9 cellular contexts compared by ENCODE assay signal in genomic region chr3:52218026-52218425, GRCh38. TPM values are rescaled to one million over a fixed set of nuclear protein-coding genes. Genes with fewer than 3 reads are reported as not detected.
A peak's percentile ranks its signal among the peaks of the same experiment; 100 is the strongest.
DNase-seq lines count a peak whose midpoint lies in the region; ATAC-seq and TF ChIP-seq lines count a peak whose summit lies in the region.
"Had no signal": no experiment of that assay in that cellular context is flagged by ENCODE, and none has a peak within 500 bp of the region (broad histone marks: within the 10 kb centered on the region; RNA-seq: fewer than 3 reads in every experiment).

No MANE protein-coding gene starts in this region.

- intact Hi-C loops in activated CD4-positive, alpha-beta T cell treated with anti-CD3 and anti-CD28 coated beads for 36 hours (cut with DNase I, micrococcal nuclease): no loop called here

- peaks cover 11% of the 10 kb centered on the region for H3K36me3 ChIP-seq in GM23338 (ENCODE audit: insufficient read depth)

- H3K4me2 ChIP-seq in GM23338: no peak overlapping the region

- peak; percentile 12 for DNase-seq in activated CD4-positive, alpha-beta T cell treated with anti-CD3 and anti-CD28 coated beads for 36 hours
- DNase-seq in activated CD4-positive, alpha-beta T cell treated with anti-CD3 and anti-CD28 coated beads, Interleukin-2, amount 50 U/mL, for 1 hour: no peak
- DNase-seq in T-cell (no peak), immature natural killer cell (no peak), GM23338 (ENCODE audit: low spot score) (no peak), AML-193 (lab: John Stamatoyannopoulos, UW) (no peak)
- no peak for DNase-seq in stimulated activated effector memory CD8-positive, alpha-beta T cell treated with anti-CD3 and anti-CD28 coated beads, Interleukin-12 subunit alpha, Interleukin-12 subunit beta, amount 100 ng/mL, for 72 hours (ENCODE audit: low spot score in 2 of 2)
- DNase-seq: tibial artery had no signal

- H3K27ac ChIP-seq in GM23338 (ENCODE audit: low read depth): no peak overlapping the region

- peak overlapping the region; percentile 85 for H3K27ac Mint-ChIP-seq in activated CD4-positive, alpha-beta T cell treated with anti-CD3 and anti-CD28 coated beads for 36 hours
- H3K27ac Mint-ChIP-seq in T-cell (peak overlapping the region; percentile 97 to 98), immature natural killer cell (peak overlapping the region; percentile 39 to 90 (median 75)), GM23338 (no peak overlapping the region)
- H3K27ac Mint-ChIP-seq in stimulated activated effector memory CD8-positive, alpha-beta T cell treated with anti-CD3 and anti-CD28 coated beads, Interleukin-12 subunit alpha, Interleukin-12 subunit beta, amount 100 ng/mL, for 72 hours: peak overlapping the region; percentile 93

- H3K4me1 ChIP-seq in GM23338 (ENCODE audit: insufficient read depth): peaks cover 3% of the 10 kb centered on the region

- ATAC-seq in activated CD4-positive, alpha-beta T cell treated with anti-CD3 and anti-CD28 coated beads for 36 hours: no peak
- no peak for ATAC-seq in T-cell (replicated peaks in 1 of 4)
- ATAC-seq in stimulated activated effector memory CD8-positive, alpha-beta T cell treated with anti-CD3 and anti-CD28 coated beads, Interleukin-12 subunit alpha, Interleukin-12 subunit beta, amount 100 ng/mL, for 72 hours: no peak
- ATAC-seq in GM23338: no peak
- ATAC-seq in GM19324 (IDR thresholded peaks at IDR 0.05; ENCODE audit: low FRiP score, unreplicated experiment): no peak

- CTCF ChIA-PET in activated CD4-positive, alpha-beta T cell treated with anti-CD3 and anti-CD28 coated beads for 36 hours (lab: Charles Lee): interaction anchor here (1.2 to 11.1 kb wide), 8 partner anchors 12 to 137 kb away, joined by 3 to 191 read pairs (median 4); partner anchors contain the start of gene TWF2
- CTCF ChIA-PET in T-cell (lab: Charles Lee): interaction anchor here in 1 of 2 donors (0.7 kb wide), 1 partner anchor 123 kb away, joined by 3 read pairs; no protein-coding TSS in a partner anchor

- no peaks in the 10 kb centered on the region for H3F3A ChIP-seq in GM23338 (replicated peaks; ENCODE audit: low read depth)

- peaks cover 2% of the 10 kb centered on the region; the same call in 1 of the 2 replicates for H4K20me1 ChIP-seq in GM23338 (replicated peaks; ENCODE audit: insufficient read depth)

- peaks cover 61% of the 10 kb centered on the region for H3K4me1 Mint-ChIP-seq in activated CD4-positive, alpha-beta T cell treated with anti-CD3 and anti-CD28 coated beads for 36 hours
- H3K4me1 Mint-ChIP-seq in T-cell (peaks cover 72 to 80% (median 77%) of the 10 kb centered on the region in 3 donors), immature natural killer cell (peaks cover 39 to 43% of the 10 kb centered on the region in 2 donors), GM23338 (peaks cover 8% of the 10 kb centered on the region; the same call in 2 of the 3 replicates)
- peaks cover 76% of the 10 kb centered on the region for H3K4me1 Mint-ChIP-seq in stimulated activated effector memory CD8-positive, alpha-beta T cell treated with anti-CD3 and anti-CD28 coated beads, Interleukin-12 subunit alpha, Interleukin-12 subunit beta, amount 100 ng/mL, for 72 hours

- no peak overlapping the region for H3K4me3 ChIP-seq in GM23338
- H3K4me3 ChIP-seq: tibial artery had no signal

- no peaks in the 10 kb centered on the region for H3K27me3 Mint-ChIP-seq in activated CD4-positive, alpha-beta T cell treated with anti-CD3 and anti-CD28 coated beads for 36 hours
- H3K27me3 Mint-ChIP-seq in T-cell (no peaks in the 10 kb centered on the region), immature natural killer cell (ENCODE audit: low read depth in 3 of 3) (peaks cover 0 to 5% (median 0%) of the 10 kb centered on the region in 3 donors), GM23338 (ENCODE audit: insufficient read depth, low read depth, poor library complexity) (peaks cover 11% of the 10 kb centered on the region)

- no peaks in the 10 kb centered on the region for H3K27me3 ChIP-seq in GM23338 (ENCODE audit: insufficient read depth)
- H3K27me3 ChIP-seq: tibial artery had no signal

- no peaks in the 10 kb centered on the region for H3K79me2 ChIP-seq in GM23338 (replicated peaks; ENCODE audit: insufficient read depth)

- H3K4me3 Mint-ChIP-seq in activated CD4-positive, alpha-beta T cell treated with anti-CD3 and anti-CD28 coated beads for 36 hours: no peak overlapping the region
- peak overlapping the region; percentile 6 to 62 (median 45) for H3K4me3 Mint-ChIP-seq in T-cell
- H3K4me3 Mint-ChIP-seq in immature natural killer cell: peak overlapping the region; percentile 74 to 82 (median 80)
- peak overlapping the region; percentile 72 for H3K4me3 Mint-ChIP-seq in stimulated activated effector memory CD8-positive, alpha-beta T cell treated with anti-CD3 and anti-CD28 coated beads, Interleukin-12 subunit alpha, Interleukin-12 subunit beta, amount 100 ng/mL, for 72 hours
- H3K4me3 Mint-ChIP-seq in GM23338: no peak overlapping the region

- H3K9me2 ChIP-seq in GM23338 (ENCODE audit: insufficient read depth): no peaks in the 10 kb centered on the region

- no peaks in the 10 kb centered on the region for H3K9me3 Mint-ChIP-seq in activated CD4-positive, alpha-beta T cell treated with anti-CD3 and anti-CD28 coated beads for 36 hours (ENCODE audit: low read depth)
- no peaks in the 10 kb centered on the region for H3K9me3 Mint-ChIP-seq in T-cell
- H3K9me3 Mint-ChIP-seq in immature natural killer cell: no peaks in the 10 kb centered on the region
- H3K9me3 Mint-ChIP-seq in stimulated activated effector memory CD8-positive, alpha-beta T cell treated with anti-CD3 and anti-CD28 coated beads, Interleukin-12 subunit alpha, Interleukin-12 subunit beta, amount 100 ng/mL, for 72 hours: no peaks in the 10 kb centered on the region
- H3K9me3 Mint-ChIP-seq in GM23338: no peaks in the 10 kb centered on the region

- peaks cover 28% of the 10 kb centered on the region for H3K36me3 Mint-ChIP-seq in activated CD4-positive, alpha-beta T cell treated with anti-CD3 and anti-CD28 coated beads for 36 hours (ENCODE audit: low read depth)
- H3K36me3 Mint-ChIP-seq in T-cell: peaks cover 28% of the 10 kb centered on the region
- H3K36me3 Mint-ChIP-seq in immature natural killer cell: peaks cover 18 to 24% (median 22%) of the 10 kb centered on the region in 3 donors
- peaks cover 36% of the 10 kb centered on the region for H3K36me3 Mint-ChIP-seq in stimulated activated effector memory CD8-positive, alpha-beta T cell treated with anti-CD3 and anti-CD28 coated beads, Interleukin-12 subunit alpha, Interleukin-12 subunit beta, amount 100 ng/mL, for 72 hours
- peaks cover 26% of the 10 kb centered on the region for H3K36me3 Mint-ChIP-seq in GM23338 (ENCODE audit: low read depth)

- TF ChIP-seq CTCF in GM23338 (conservative IDR thresholded peaks at IDR 0.05; ENCODE audit: low read depth in 2 of 2): no peak

- POLR2A ChIA-PET in activated CD4-positive, alpha-beta T cell treated with anti-CD3 and anti-CD28 coated beads for 36 hours (lab: Charles Lee): interaction anchor here (0.6 kb wide), 1 partner anchor 16 kb away, joined by 3 read pairs; no protein-coding TSS in a partner anchor
- POLR2A ChIA-PET in T-cell (lab: Charles Lee): interaction anchor here in 1 of 2 donors (0.6 to 0.7 kb wide), 2 partner anchors 238 to 874 kb away, joined by 3 to 4 read pairs; no protein-coding TSS in a partner anchor

- no peak overlapping the region for H2AFZ ChIP-seq in GM23338

TF ChIP-seq in GM23338, 12 proteins besides CTCF, POLR2A, EP300 and RAD21 (continues in another document):
- no peak for TF ChIP-seq NANOG (IDR thresholded peaks at IDR 0.05; ENCODE audit: borderline replicate concordance)

RNA-seq across cellular contexts. Expression of gene TLR9, which starts 7.4 kb away (rescaled TPM):
- under 1 TPM; 0.59 to 0.74 TPM for total RNA-seq in activated CD4-positive, alpha-beta T cell treated with anti-CD3 and anti-CD28 coated beads for 36 hours
- total RNA-seq in T-cell: 1 to 10 TPM in 3 of 5 donors, under 1 TPM in 1, not detected in 1; 0.54 to 2.9 (median 2.1) TPM
- polyA plus RNA-seq in immature natural killer cell (not detected), GM23338 (2016; fragmentation: Nextera tagmentation; extraction: Ambion mirVana) (not detected in 2 replicates)
- total RNA-seq in GM23338 (2014; rRNA removed; shearing (Covaris generic)): not detected in 2 replicates

RNA-seq across cellular contexts. Expression of gene ALAS1, which starts 20.1 kb away (rescaled TPM):
- 10 to 100 TPM; 52.8 to 68.7 TPM for total RNA-seq in activated CD4-positive, alpha-beta T cell treated with anti-CD3 and anti-CD28 coated beads for 36 hours
- total RNA-seq in T-cell: 10 to 100 TPM; 12.2 to 32.7 (median 27.1) TPM
- polyA plus RNA-seq in immature natural killer cell (10 to 100 TPM; 18.0 to 37.0 (median 27.4) TPM), GM23338 (2016; fragmentation: Nextera tagmentation; extraction: Ambion mirVana) (17.8 and 19.2 TPM in 2 replicates)
- 37.7 and 42.8 TPM in 2 replicates for total RNA-seq in GM23338 (2014; rRNA removed; shearing (Covaris generic))

RNA-seq across cellular contexts. Expression of gene TWF2, which starts 20.9 kb away (rescaled TPM):
- 10 to 100 TPM; 85.0 to 93.5 TPM for total RNA-seq in activated CD4-positive, alpha-beta T cell treated with anti-CD3 and anti-CD28 coated beads for 36 hours
- total RNA-seq in T-cell: 10 to 100 TPM; 49.8 to 99.9 (median 88.3) TPM
- 100 to 1,000 TPM in 2 of 3 donors, 10 to 100 TPM in 1; 96.4 to 159 (median 143) TPM for polyA plus RNA-seq in immature natural killer cell
- 120 and 123 TPM in 2 replicates for total RNA-seq in GM23338 (2014; rRNA removed; shearing (Covaris generic))
- 38.6 and 38.9 TPM in 2 replicates for polyA plus RNA-seq in GM23338 (2016; fragmentation: Nextera tagmentation; extraction: Ambion mirVana)

RNA-seq across cellular contexts. Expression of gene PPM1M, which starts 27.5 kb away (rescaled TPM):
- 10 to 100 TPM; 52.9 to 59.2 TPM for total RNA-seq in activated CD4-positive, alpha-beta T cell treated with anti-CD3 and anti-CD28 coated beads for 36 hours
- 10 to 100 TPM; 63.4 to 78.1 (median 73.4) TPM for total RNA-seq in T-cell
- 10 to 100 TPM; 57.1 to 83.6 (median 66.8) TPM for polyA plus RNA-seq in immature natural killer cell
- total RNA-seq in GM23338 (2014; rRNA removed; shearing (Covaris generic)): 1.8 and 4.0 TPM in 2 replicates
- 2.2 and 2.8 TPM in 2 replicates for polyA plus RNA-seq in GM23338 (2016; fragmentation: Nextera tagmentation; extraction: Ambion mirVana)

Comparison
In these comparisons a context has a peak if more than half of its experiments do, and no peak if none do; other contexts are left out.
1. H3K4me3 Mint-ChIP-seq: peak in T-cell (3 of 3), immature natural killer cell (5 of 5) and stimulated activated effector memory CD8-positive, alpha-beta T cell treated with anti-CD3 and anti-CD28 coated beads, Interleukin-12 subunit alpha, Interleukin-12 subunit beta, amount 100 ng/mL, for 72 hours (single experiment); none in activated CD4-positive, alpha-beta T cell treated with anti-CD3 and anti-CD28 coated beads for 36 hours (single experiment) and GM23338 (single experiment).